Comparison of ENCODE assay signal across 26 cellular contexts in the genomic region with DNA sequence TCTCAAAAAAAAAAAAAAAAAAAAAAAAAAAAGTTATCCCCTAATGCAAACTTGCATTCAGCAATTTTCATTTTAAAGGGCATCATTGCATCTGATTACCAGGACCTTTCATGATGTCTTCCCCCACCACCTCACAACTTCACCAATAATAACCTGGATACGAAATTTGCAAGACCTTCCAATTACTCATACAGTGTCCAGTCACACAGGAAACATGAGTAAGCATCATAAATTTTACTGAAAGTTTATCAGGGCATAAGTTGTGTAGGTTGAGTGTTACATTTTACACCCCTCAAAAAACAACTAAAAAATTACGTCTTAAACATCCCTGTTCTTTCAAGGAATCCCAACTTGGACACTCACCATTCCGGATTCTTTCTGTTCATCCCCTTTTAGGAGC.
DNase-seq lines count a peak whose midpoint lies in the region; TF ChIP-seq lines count a peak whose summit lies in the region.
"Had no signal": no experiment of that assay in that cellular context is flagged by ENCODE, and none has a peak within 500 bp of the region (broad histone marks: within the 10 kb centered on the region; RNA-seq: fewer than 3 reads in every experiment).

No MANE protein-coding gene starts in this region.

- BruUV-seq in MCF 10A (replicated peaks; lab: Mats Ljungman, UMichigan): no TSS peak

- TF ChIP-seq CTCF in MCF 10A (IDR thresholded peaks at IDR 0.05; ENCODE audit: unreplicated experiment) (no peak), breast epithelium (IDR thresholded peaks at IDR 0.05) (no peak), RWPE1 (conservative IDR thresholded peaks at IDR 0.05; ENCODE audit: low read depth) (no peak), fibroblast of mammary gland (conservative IDR thresholded peaks at IDR 0.05; ENCODE audit: control insufficient read depth, insufficient read depth, low read depth, low read length) (no peak), coronary artery (IDR thresholded peaks at IDR 0.05) (no peak), uterus (IDR thresholded peaks at IDR 0.05) (no peak), thyroid gland (IDR thresholded peaks at IDR 0.05) (no peak)

- POLR2A ChIA-PET in MCF 10A (lab: Yijun Ruan, JAX): interaction anchor here (0.6 to 1.3 kb wide), 2 partner anchors 17 to 25 kb away, joined by 3 read pairs; no protein-coding TSS in a partner anchor
- POLR2A ChIA-PET in RWPE1 (lab: Yijun Ruan, JAX; ENCODE audit: low non-redundant PET): no interaction called here

- H3K4me3 ChIP-seq in breast epithelium (no peak overlapping the region), fibroblast of mammary gland (ENCODE audit: control insufficient read depth, low read depth, low read length) (no peak overlapping the region), coronary artery (no peak overlapping the region), uterus (no peak overlapping the region), thyroid gland (replicated peaks in 1 of 3) (no peak overlapping the region)
- H3K4me3 ChIP-seq: sigmoid colon, tibial nerve had no signal

- peaks cover 13% of the 10 kb centered on the region for H3K4me1 Mint-ChIP-seq in MCF 10A (ENCODE audit: insufficient read depth, unreplicated experiment)
- H3K4me1 Mint-ChIP-seq: activated CD4-positive, alpha-beta T cell treated with anti-CD3 and anti-CD28 coated beads, Interleukin-2, amount 10 ng/mL, durations not matched to agents 24 days and 14 days; neural crest cell had no signal

- no peak overlapping the region for H3K4me3 Mint-ChIP-seq in MCF 10A (ENCODE audit: unreplicated experiment)
- H3K4me3 Mint-ChIP-seq: activated CD4-positive, alpha-beta T cell treated with anti-CD3 and anti-CD28 coated beads, Interleukin-2, amount 10 ng/mL, durations not matched to agents 24 days and 14 days; activated naive CD4-positive, alpha-beta T cell treated with anti-CD3 and anti-CD28 coated beads for 36 hours; dendritic cell treated with granulocyte-macrophage colony-stimulating factor and Interleukin-4, amounts not matched to agents 40 ng/mL and 50 ng/mL, for 4 days; neural crest cell; stimulated activated naive CD8-positive, alpha-beta T cell treated with anti-CD3 and anti-CD28 coated beads, Interleukin-15, Interleukin-2, amounts not matched to agents 100 ng/mL and 50 ng/mL, for 24 hours had no signal

- H3K9me3 Mint-ChIP-seq in MCF 10A (ENCODE audit: unreplicated experiment): no peaks in the 10 kb centered on the region
- H3K9me3 Mint-ChIP-seq: activated CD4-positive, alpha-beta T cell treated with anti-CD3 and anti-CD28 coated beads, Interleukin-2, amount 10 ng/mL, durations not matched to agents 24 days and 14 days; activated naive CD4-positive, alpha-beta T cell treated with anti-CD3 and anti-CD28 coated beads for 36 hours; dendritic cell treated with granulocyte-macrophage colony-stimulating factor and Interleukin-4, amounts not matched to agents 40 ng/mL and 50 ng/mL, for 4 days; stimulated activated naive CD8-positive, alpha-beta T cell treated with anti-CD3 and anti-CD28 coated beads, Interleukin-15, Interleukin-2, amounts not matched to agents 100 ng/mL and 50 ng/mL, for 24 hours had no signal

- H3K27me3 Mint-ChIP-seq in MCF 10A (ENCODE audit: insufficient read depth, unreplicated experiment): no peaks in the 10 kb centered on the region
- H3K27me3 Mint-ChIP-seq: activated CD4-positive, alpha-beta T cell treated with anti-CD3 and anti-CD28 coated beads, Interleukin-2, amount 10 ng/mL, durations not matched to agents 24 days and 14 days had no signal

- peak; percentile 62 for DNase-seq in MCF 10A (ENCODE audit: unreplicated experiment)
- DNase-seq in breast epithelium (ENCODE audit: low spot score in 2 of 2): no peak
- DNase-seq in RWPE1 (ENCODE audit: low spot score): peak; percentile 79
- DNase-seq in fibroblast of mammary gland (ENCODE audit: low read depth): peak; percentile 35
- no peak for DNase-seq in coronary artery (ENCODE audit: low spot score)
- no peak for DNase-seq in uterus
- DNase-seq in thyroid gland: no peak
- DNase-seq in COLO668 (lab: John Stamatoyannopoulos, UW; ENCODE audit: unreplicated experiment): no peak
- DNase-seq: activated CD4-positive, alpha-beta T cell treated with anti-CD3 and anti-CD28 coated beads, Interleukin-2, amount 10 ng/mL, durations not matched to agents 24 days and 14 days; activated naive CD4-positive, alpha-beta T cell treated with anti-CD3 and anti-CD28 coated beads for 36 hours; activated T-cell treated with anti-CD3 and anti-CD28 coated beads, Interleukin-2, amount 50 U/mL, for 48 hours; amniotic stem cell; DMS79; KBM-7; left cardiac atrium; NCI-H1694; NCI-H2171 treated with DMSO at 0.1 percent for 48 hours; NCI-H524 treated with DMSO at 0.1 percent for 48 hours; posterior cingulate gyrus; sigmoid colon; stimulated activated CD4-positive, alpha-beta T cell treated with anti-CD3 and anti-CD28 coated beads, Interleukin-15, amount 100 ng/mL, for 24 hours had no signal

- 83 to 86% methylated on average over 3 of the region's 3 CpGs for WGBS in thyroid gland, 2 donors

- no peaks in the 10 kb centered on the region for H3K27me3 ChIP-seq in breast epithelium
- no peaks in the 10 kb centered on the region for H3K27me3 ChIP-seq in uterus
- no peaks in the 10 kb centered on the region for H3K27me3 ChIP-seq in thyroid gland
- H3K27me3 ChIP-seq: sigmoid colon, tibial nerve had no signal

- no peak overlapping the region for H3K27ac ChIP-seq in breast epithelium
- H3K27ac ChIP-seq in RWPE1: no peak overlapping the region
- no peak overlapping the region for H3K27ac ChIP-seq in coronary artery
- no peak overlapping the region for H3K27ac ChIP-seq in uterus
- H3K27ac ChIP-seq in thyroid gland: no peak overlapping the region
- H3K27ac ChIP-seq: sigmoid colon, tibial nerve, VCaP had no signal

- H3K9me3 ChIP-seq in breast epithelium (no peaks in the 10 kb centered on the region), uterus (no peaks in the 10 kb centered on the region), thyroid gland (no peaks in the 10 kb centered on the region)
- H3K9me3 ChIP-seq: sigmoid colon, tibial nerve had no signal

- CTCF ChIA-PET in MCF 10A (lab: Yijun Ruan, JAX) (interaction anchor here (0.8 to 2.7 kb wide), 6 partner anchors 11 to 547 kb away, joined by 3 to 18 read pairs (median 7); no protein-coding TSS in a partner anchor), RWPE1 (lab: Yijun Ruan, JAX) (interaction anchor here (0.6 to 1.0 kb wide), 4 partner anchors 16 to 1294 kb away, joined by 3 read pairs; no protein-coding TSS in a partner anchor)

- H3K27ac Mint-ChIP-seq in MCF 10A (ENCODE audit: low read depth, unreplicated experiment): no peak overlapping the region
- H3K27ac Mint-ChIP-seq: activated CD4-positive, alpha-beta T cell treated with anti-CD3 and anti-CD28 coated beads, Interleukin-2, amount 10 ng/mL, durations not matched to agents 24 days and 14 days; activated naive CD4-positive, alpha-beta T cell treated with anti-CD3 and anti-CD28 coated beads for 36 hours; dendritic cell treated with granulocyte-macrophage colony-stimulating factor and Interleukin-4, amounts not matched to agents 40 ng/mL and 50 ng/mL, for 4 days; stimulated activated naive CD8-positive, alpha-beta T cell treated with anti-CD3 and anti-CD28 coated beads, Interleukin-15, Interleukin-2, amounts not matched to agents 100 ng/mL and 50 ng/mL, for 24 hours had no signal

- H3K36me3 ChIP-seq in breast epithelium: no peaks in the 10 kb centered on the region
- no peaks in the 10 kb centered on the region for H3K36me3 ChIP-seq in uterus
- no peaks in the 10 kb centered on the region for H3K36me3 ChIP-seq in thyroid gland
- H3K36me3 ChIP-seq: sigmoid colon, tibial nerve had no signal

- no peaks in the 10 kb centered on the region for H3K36me3 Mint-ChIP-seq in MCF 10A (ENCODE audit: insufficient read depth, unreplicated experiment)

- intact Hi-C loops in MCF 10A (cut with micrococcal nuclease): no loop called here
- intact Hi-C loops in breast epithelium (cut with DNase I; ENCODE audit: low total_unique reads): no loop called here
- intact Hi-C loops in uterus (cut with DNase I; ENCODE audit: low total_unique reads): no loop called here
- intact Hi-C loops in thyroid gland (cut with DNase I): no loop called here

- no peak for TF ChIP-seq POLR2A in breast epithelium (IDR thresholded peaks at IDR 0.05)
- no peak for TF ChIP-seq POLR2A in uterus (IDR thresholded peaks at IDR 0.05)
- TF ChIP-seq POLR2A in thyroid gland (IDR thresholded peaks at IDR 0.05): no peak

- H3K4me1 ChIP-seq in breast epithelium: no peaks in the 10 kb centered on the region
- no peaks in the 10 kb centered on the region for H3K4me1 ChIP-seq in uterus
- H3K4me1 ChIP-seq in thyroid gland: no peaks in the 10 kb centered on the region
- H3K4me1 ChIP-seq: sigmoid colon, tibial nerve had no signal

Comparison
In these comparisons a context has a peak if more than half of its experiments do, and no peak if none do; other contexts are left out.
1. DNase-seq: peak in MCF 10A (single experiment), RWPE1 (single experiment) and fibroblast of mammary gland (single experiment); none in breast epithelium (0 of 2), coronary artery (single experiment), uterus (0 of 2), thyroid gland (0 of 2) and COLO668 (single experiment).